Comparison of ENCODE assay signal across 7 cellular contexts in the genomic region with DNA sequence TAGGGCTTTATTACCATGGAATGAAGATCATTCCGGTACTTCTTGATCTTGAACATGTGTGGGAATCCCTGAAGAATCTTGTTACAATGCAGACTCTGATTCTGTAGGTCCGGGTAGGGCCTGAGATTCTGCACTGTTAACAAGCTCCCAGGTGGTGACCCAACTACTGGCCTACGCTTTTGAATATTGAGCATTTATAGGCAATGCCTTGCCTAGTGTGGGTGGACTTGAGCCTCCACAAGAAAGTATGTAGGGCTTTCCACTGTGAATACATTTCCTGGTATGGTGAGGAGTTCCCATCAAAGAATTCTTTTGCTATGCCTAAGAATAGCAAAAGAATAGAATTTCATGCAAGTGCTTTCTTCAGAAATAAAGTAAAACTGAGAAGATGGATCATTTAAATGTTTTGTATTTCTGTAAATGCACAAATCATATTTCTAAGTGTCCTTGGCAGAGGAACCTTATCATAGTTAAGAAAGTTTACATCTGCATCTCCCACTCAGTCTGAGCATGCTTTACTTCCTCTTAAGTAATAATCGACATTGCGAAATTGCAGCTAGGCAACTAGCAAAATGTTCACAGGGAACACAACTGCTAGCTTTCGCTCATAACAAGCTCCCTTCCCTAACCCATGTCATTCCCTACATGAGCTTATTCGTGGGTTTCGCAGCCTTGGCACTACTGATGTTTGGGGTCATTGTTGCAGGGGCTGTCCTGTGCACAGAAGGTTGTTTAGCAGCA.
DNase-seq lines count a peak whose midpoint lies in the region; ATAC-seq, FAIRE-seq and TF ChIP-seq lines count a peak whose summit lies in the region.

No MANE protein-coding gene starts in this region.

- intact Hi-C loops in tibial artery (cut with DNase I; ENCODE audit: low total_unique reads) = no loop called here

- no peak for TF ChIP-seq POLR2A in H54 (IDR thresholded peaks at IDR 0.05; ENCODE audit: low read depth, low read length)

- WGBS in hepatocyte (ENCODE audit: low lambda C conversion rate, missing lambda C conversion rate) = 85% methylated on average over 8 of the region's 8 CpGs

- H3K9me3 ChIP-seq in hepatocyte (ENCODE audit: low read depth) (no peaks in the 10 kb centered on the region), tibial artery (no peaks in the 10 kb centered on the region)

- no peak overlapping the region for H3K4me3 ChIP-seq in hepatocyte
- H3K4me3 ChIP-seq in tibial artery = no peak overlapping the region

- TF ChIP-seq CTCF in hepatocyte (IDR thresholded peaks at IDR 0.05; ENCODE audit: poor library complexity) = no peak
- TF ChIP-seq CTCF in tibial artery (IDR thresholded peaks at IDR 0.05) = no peak

- no peaks in the 10 kb centered on the region for H3K79me2 ChIP-seq in hepatocyte

- H3K4me1 ChIP-seq in hepatocyte (ENCODE audit: insufficient read depth) = peaks cover 11% of the 10 kb centered on the region
- H3K4me1 ChIP-seq in tibial artery = peaks cover 0 to 53% (median 34%) of the 10 kb centered on the region in 4 donors

- FAIRE-seq in HTR-8/SVneo (lab: Jason Lieb, UNC) = peak; percentile 58
- FAIRE-seq in H54 (lab: Jason Lieb, UNC) = no peak

- no peak for ATAC-seq in HG02798 (IDR thresholded peaks at IDR 0.05; ENCODE audit: poor library complexity, unreplicated experiment)
- ATAC-seq in HG03159 (IDR thresholded peaks at IDR 0.05; ENCODE audit: unreplicated experiment) = no peak

- no peaks in the 10 kb centered on the region for H4K20me1 ChIP-seq in hepatocyte (ENCODE audit: insufficient read depth, poor library complexity, severe bottlenecking)

- H3K9me2 ChIP-seq in hepatocyte (replicated peaks; ENCODE audit: insufficient read depth) = no peaks in the 10 kb centered on the region

- H3K36me3 ChIP-seq in hepatocyte (replicated peaks; ENCODE audit: insufficient read depth, low read depth) = no peaks in the 10 kb centered on the region
- no peaks in the 10 kb centered on the region for H3K36me3 ChIP-seq in tibial artery

- peak overlapping the region; percentile 13 for H3K4me2 ChIP-seq in hepatocyte

- H3K27me3 ChIP-seq in hepatocyte = no peaks in the 10 kb centered on the region
- no peaks in the 10 kb centered on the region for H3K27me3 ChIP-seq in tibial artery

- H2AFZ ChIP-seq in hepatocyte = no peak overlapping the region

- peak; percentile 67 for DNase-seq in HTR-8/SVneo (ENCODE audit: insufficient read length, low spot score)
- DNase-seq in amniotic epithelial cell (ENCODE audit: low read depth) = peak; percentile 99
- peak; percentile 74 for DNase-seq in hepatocyte (ENCODE audit: low spot score)
- no peak for DNase-seq in tibial artery
- no peak for DNase-seq in H54 (ENCODE audit: insufficient read length, low spot score)

- peak overlapping the region; percentile 61 for H3K27ac ChIP-seq in hepatocyte
- peak overlapping the region; percentile 21 to 29 for H3K27ac ChIP-seq in tibial artery

Comparison
In these comparisons a context has a peak if more than half of its experiments do, and no peak if none do; other contexts are left out.
1. DNase-seq: peak in HTR-8/SVneo (single experiment), amniotic epithelial cell (single experiment) and hepatocyte (single experiment); none in tibial artery (0 of 2) and H54 (single experiment).